In genomic region chr5:146426853-146427618, GRCh38 we compare ENCODE assay signal across 1 cellular context.
TF ChIP-seq lines count a peak whose summit lies in the region.

No MANE protein-coding gene starts in this region.

TF ChIP-seq in K562, 482 proteins besides CTCF, POLR2A, EP300 and RAD21 (continued from another document):
- TF ChIP-seq HMG20A (CRISPR knock-in tag; conservative IDR thresholded peaks at IDR 0.05) (no peak), ZNF232 (CRISPR knock-in tag; IDR thresholded peaks at IDR 0.05) (no peak), ZFP30 (CRISPR knock-in tag; IDR thresholded peaks at IDR 0.05; ENCODE audit: borderline replicate concordance) (no peak)
